Comparison of ENCODE assay signal across 9 cellular contexts in the genomic region with DNA sequence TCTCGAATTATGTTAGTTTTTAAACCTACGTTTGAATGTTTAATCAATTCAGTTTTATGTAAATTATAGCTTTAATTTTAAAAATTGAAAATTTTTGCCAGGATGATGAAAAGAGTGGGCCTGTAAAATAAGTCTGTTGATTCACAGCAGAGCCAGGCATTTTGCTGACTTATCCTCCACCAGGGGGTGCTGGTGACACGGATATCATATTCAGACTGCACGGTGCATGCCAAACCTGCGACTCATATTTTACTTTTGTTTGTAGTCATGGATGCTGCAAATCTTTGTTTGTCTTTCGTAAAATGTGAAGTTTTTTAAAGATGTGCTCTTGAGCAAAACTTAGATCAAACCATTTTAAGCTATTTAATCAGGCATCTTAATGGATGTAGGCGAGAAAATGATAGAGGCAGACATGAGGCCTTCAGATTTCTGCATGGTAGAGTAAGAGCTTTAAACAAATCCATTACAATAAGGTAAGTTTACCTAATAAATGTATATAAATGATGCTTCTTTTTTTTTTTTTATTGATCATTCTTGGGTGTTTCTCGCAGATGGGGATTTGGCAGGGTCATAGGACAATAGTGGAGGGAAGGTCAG. TPM values are rescaled to one million over a fixed set of nuclear protein-coding genes. Genes with fewer than 3 reads are reported as not detected.
DNase-seq lines count a peak whose midpoint lies in the region; ATAC-seq and TF ChIP-seq lines count a peak whose summit lies in the region.
"Had no signal": no experiment of that assay in that cellular context is flagged by ENCODE, and none has a peak within 500 bp of the region (broad histone marks: within the 10 kb centered on the region; RNA-seq: fewer than 3 reads in every experiment).

No MANE protein-coding gene starts in this region.

- peaks cover 8% of the 10 kb centered on the region for H3K27me3 Mint-ChIP-seq in brain

- H3K36me3 Mint-ChIP-seq in brain = no peaks in the 10 kb centered on the region

- TF ChIP-seq CTCF in brain (conservative IDR thresholded peaks at IDR 0.05) = peak; percentile 63 to 75

- H3K4me1 ChIP-seq in SJCRH30 = no peaks in the 10 kb centered on the region

- no peaks in the 10 kb centered on the region for H3K27me3 ChIP-seq in SJCRH30
- H3K27me3 ChIP-seq: BLaER1 had no signal

- DNase-seq in NCI-H1092 (lab: John Stamatoyannopoulos, UW) = peak; percentile 1
- no peak for DNase-seq in NCI-H1092 treated with DMSO at 0.1 percent for 48 hours (lab: John Stamatoyannopoulos, UW)
- DNase-seq in SJCRH30 = peak; percentile 54 to 70
- peak; percentile 83 for DNase-seq in islet precursor cell
- peak; percentile 2 for DNase-seq in stimulated activated CD4-positive, alpha-beta T cell treated with anti-CD3 and anti-CD28 coated beads, Interleukin-2, amount 100 ng/mL, for 4 hours (ENCODE audit: low read depth)

- no peak overlapping the region for H3K4me3 ChIP-seq in SJCRH30
- H3K4me3 ChIP-seq: BLaER1 had no signal

- H3K9me3 Mint-ChIP-seq in brain = peaks cover 0 to 7% (median 2%) of the 10 kb centered on the region in 5 experiments

- ATAC-seq in GM19324 (IDR thresholded peaks at IDR 0.05; ENCODE audit: low FRiP score, unreplicated experiment) (peak; percentile 72), HG03432 (IDR thresholded peaks at IDR 0.05; ENCODE audit: unreplicated experiment) (peak; percentile 87)

- H3K36me3 ChIP-seq in SJCRH30 = no peaks in the 10 kb centered on the region
- H3K36me3 ChIP-seq: BLaER1 had no signal

- H3K4me1 Mint-ChIP-seq in brain = no peaks in the 10 kb centered on the region

- no peaks in the 10 kb centered on the region for H3K9me3 ChIP-seq in SJCRH30 (replicated peaks)
- H3K9me3 ChIP-seq: BLaER1 had no signal

- H3K4me3 Mint-ChIP-seq in brain = no peak overlapping the region

- no peak overlapping the region for H3K27ac Mint-ChIP-seq in brain

- H3K27ac ChIP-seq in SJCRH30 = no peak overlapping the region
- H3K27ac ChIP-seq: BLaER1 had no signal

RNA-seq across cellular contexts. Expression of a gene that starts 3.6 kb away (rescaled TPM):
- total RNA-seq in SJCRH30 (2014; rRNA removed; shearing (Covaris generic)) = not detected in 2 replicates
- polyA plus RNA-seq in brain (ENCODE audit: insufficient read depth, low read depth, low replicate concordance) = not detected

RNA-seq across cellular contexts. Expression of a gene that starts 18.1 kb away (rescaled TPM):
- not detected in 2 replicates for total RNA-seq in SJCRH30 (2014; rRNA removed; shearing (Covaris generic))
- polyA plus RNA-seq in brain (ENCODE audit: insufficient read depth, low read depth, low replicate concordance) = not detected

RNA-seq across cellular contexts. Expression of a gene that starts 22.2 kb away (rescaled TPM):
- total RNA-seq in SJCRH30 (2014; rRNA removed; shearing (Covaris generic)) = not detected in 2 replicates
- polyA plus RNA-seq in brain (ENCODE audit: insufficient read depth, low read depth, low replicate concordance) = not detected

RNA-seq across cellular contexts. Expression of a gene that starts 43.1 kb away (rescaled TPM):
- total RNA-seq in SJCRH30 (2014; rRNA removed; shearing (Covaris generic)) = not detected in 2 replicates
- polyA plus RNA-seq in brain (ENCODE audit: insufficient read depth, low read depth, low replicate concordance) = not detected
